ENCODE assay signal across 11 cellular contexts in the genomic region with DNA sequence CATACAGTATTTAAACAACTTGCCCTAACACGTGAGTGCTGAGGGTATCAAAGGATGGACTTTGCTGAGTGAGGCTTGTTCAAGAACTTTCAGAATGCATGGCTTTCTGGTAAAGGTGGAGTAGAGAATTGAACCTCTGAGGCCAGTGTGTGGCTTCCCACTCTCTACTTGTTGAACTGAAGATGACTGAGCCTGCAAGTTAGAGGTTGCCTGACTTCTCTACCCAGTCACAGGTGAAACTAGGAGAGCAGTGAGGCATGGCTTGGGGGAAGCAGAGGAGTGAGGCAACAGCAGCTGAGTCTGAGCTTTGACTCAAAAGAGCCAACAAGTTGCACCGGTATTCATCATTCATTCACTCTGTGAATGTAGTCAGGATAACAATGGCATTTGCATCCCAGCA.
DNase-seq lines count a peak whose midpoint lies in the region; ATAC-seq, FAIRE-seq and TF ChIP-seq lines count a peak whose summit lies in the region.
"Had no signal": no experiment of that assay in that cellular context is flagged by ENCODE, and none has a peak within 500 bp of the region (broad histone marks: within the 10 kb centered on the region; RNA-seq: fewer than 3 reads in every experiment).

No MANE protein-coding gene starts in this region.

- H3K9me1 ChIP-seq in keratinocyte (ENCODE audit: control insufficient read depth, extremely low read depth, insufficient read depth, low read length), result no peaks in the 10 kb centered on the region

- peak; percentile 88 for FAIRE-seq in keratinocyte (lab: Jason Lieb, UNC)
- FAIRE-seq: A204.1 had no signal

- peak; percentile 42 for DNase-seq in activated CD4-positive, alpha-beta T cell treated with anti-CD3 and anti-CD28 coated beads for 48 hours
- DNase-seq in activated CD4-positive, alpha-beta T cell treated with anti-CD3 and anti-CD28 coated beads, Interleukin-2, amount 10 ng/mL, durations not matched to agents 7 days and 5 days, result no peak
- no peak for DNase-seq in keratinocyte (ENCODE audit: low read depth, low spot score)
- no peak for DNase-seq in mesenchymal stem cell
- no peak for DNase-seq in foreskin melanocyte
- DNase-seq in immature natural killer cell, result no peak
- DNase-seq: effector memory CD8-positive, alpha-beta T cell; GOT3 had no signal

- H3K27me3 Mint-ChIP-seq in activated CD4-positive, alpha-beta T cell treated with anti-CD3 and anti-CD28 coated beads, Interleukin-2, amount 10 ng/mL, durations not matched to agents 7 days and 5 days, result peaks cover 2% of the 10 kb centered on the region
- peaks cover 2 to 4% (median 4%) of the 10 kb centered on the region in 3 donors for H3K27me3 Mint-ChIP-seq in immature natural killer cell (ENCODE audit: low read depth in 3 of 3)

- no peaks in the 10 kb centered on the region for H3K79me1 ChIP-seq in mesenchymal stem cell (replicated peaks; ENCODE audit: low read length, poor library complexity, severe bottlenecking)

- H3K4me3 ChIP-seq in keratinocyte (ENCODE audit: control insufficient read depth in 2 of 3, extremely low read depth in 1 of 3, insufficient read depth in 2 of 3, low read depth in 1 of 3, low read length in 3 of 3), result no peak overlapping the region
- H3K4me3 ChIP-seq in mesenchymal stem cell (ENCODE audit: insufficient read depth in 1 of 2, low read depth in 1 of 2, low read length in 2 of 2), result no peak overlapping the region

- H3K9me3 ChIP-seq in keratinocyte (ENCODE audit: control insufficient read depth, low read depth, low read length), result no peaks in the 10 kb centered on the region
- no peaks in the 10 kb centered on the region for H3K9me3 ChIP-seq in mesenchymal stem cell (ENCODE audit: control insufficient read depth, low read length)

- no peak overlapping the region for H2BK12ac ChIP-seq in mesenchymal stem cell (ENCODE audit: low read length in 2 of 2)

- H3K4me3 Mint-ChIP-seq in activated CD4-positive, alpha-beta T cell treated with anti-CD3 and anti-CD28 coated beads, Interleukin-2, amount 10 ng/mL, durations not matched to agents 7 days and 5 days, result no peak overlapping the region
- no peak overlapping the region for H3K4me3 Mint-ChIP-seq in immature natural killer cell
- H3K4me3 Mint-ChIP-seq: effector memory CD8-positive, alpha-beta T cell had no signal

- no peak overlapping the region for H3K14ac ChIP-seq in mesenchymal stem cell (ENCODE audit: low read length in 2 of 2)

- no peak overlapping the region for H2BK15ac ChIP-seq in mesenchymal stem cell (ENCODE audit: low read depth, poor library complexity, severe bottlenecking)

- H3K4ac ChIP-seq in mesenchymal stem cell (ENCODE audit: low read depth in 1 of 2, low read length in 2 of 2), result no peak overlapping the region

- no peaks in the 10 kb centered on the region for H3K27me3 ChIP-seq in keratinocyte (ENCODE audit: control insufficient read depth, extremely low read depth, insufficient read depth, low read length)
- no peaks in the 10 kb centered on the region for H3K27me3 ChIP-seq in mesenchymal stem cell (ENCODE audit: control insufficient read depth in 1 of 2, insufficient read depth in 1 of 2, low read length in 2 of 2)

- H3K4me1 Mint-ChIP-seq in activated CD4-positive, alpha-beta T cell treated with anti-CD3 and anti-CD28 coated beads, Interleukin-2, amount 10 ng/mL, durations not matched to agents 7 days and 5 days, result no peaks in the 10 kb centered on the region
- no peaks in the 10 kb centered on the region for H3K4me1 Mint-ChIP-seq in immature natural killer cell

- no peak overlapping the region for H2BK120ac ChIP-seq in mesenchymal stem cell (ENCODE audit: low read depth, low read length)

- POLR2A ChIA-PET in activated CD4-positive, alpha-beta T cell treated with anti-CD3 and anti-CD28 coated beads, Interleukin-2, amount 10 ng/mL, durations not matched to agents 7 days and 5 days (lab: Charles Lee), result no interaction called here

- H3K4me2 ChIP-seq in keratinocyte (ENCODE audit: control insufficient read depth, extremely low read depth, insufficient read depth, low read depth, low read length) (no peak overlapping the region), mesenchymal stem cell (ENCODE audit: low read length, poor library complexity, severe bottlenecking) (no peak overlapping the region)

- no peak overlapping the region for H2AK5ac ChIP-seq in mesenchymal stem cell (ENCODE audit: low read length, severe bottlenecking)

- 50% methylated on average over 2 of the region's 2 CpGs for WGBS in mesenchymal stem cell

- H4K91ac ChIP-seq in mesenchymal stem cell (ENCODE audit: low read length), result no peak overlapping the region

- CTCF ChIA-PET in activated CD4-positive, alpha-beta T cell treated with anti-CD3 and anti-CD28 coated beads, Interleukin-2, amount 10 ng/mL, durations not matched to agents 7 days and 5 days (lab: Charles Lee), result no interaction called here

- ATAC-seq in GM21381 (IDR thresholded peaks at IDR 0.05; ENCODE audit: unreplicated experiment), result peak; percentile 99
- ATAC-seq in HG03135 (IDR thresholded peaks at IDR 0.05; ENCODE audit: unreplicated experiment), result peak; percentile 100
- ATAC-seq: effector memory CD8-positive, alpha-beta T cell had no signal

- H3K36me3 ChIP-seq in keratinocyte (ENCODE audit: control insufficient read depth in 2 of 2, extremely low read depth in 1 of 2, insufficient read depth in 2 of 2, low read length in 2 of 2) (no peaks in the 10 kb centered on the region), mesenchymal stem cell (ENCODE audit: control insufficient read depth in 1 of 2, insufficient read depth in 2 of 2, low read depth in 1 of 2, low read length in 2 of 2) (no peaks in the 10 kb centered on the region)

- H2BK5ac ChIP-seq in mesenchymal stem cell (ENCODE audit: low read depth, low read length, poor library complexity, severe bottlenecking), result no peak overlapping the region

- no peak overlapping the region for H3K27ac ChIP-seq in keratinocyte (ENCODE audit: control insufficient read depth, insufficient read depth, low read length)
- no peak overlapping the region for H3K27ac ChIP-seq in mesenchymal stem cell (ENCODE audit: low read length, poor library complexity, severe bottlenecking)

- H4K8ac ChIP-seq in mesenchymal stem cell (ENCODE audit: low read length), result no peak overlapping the region

- H3K36me3 Mint-ChIP-seq in activated CD4-positive, alpha-beta T cell treated with anti-CD3 and anti-CD28 coated beads, Interleukin-2, amount 10 ng/mL, durations not matched to agents 7 days and 5 days (ENCODE audit: low read depth), result no peaks in the 10 kb centered on the region
- H3K36me3 Mint-ChIP-seq in immature natural killer cell, result no peaks in the 10 kb centered on the region

- no peak overlapping the region for H3K23ac ChIP-seq in mesenchymal stem cell (ENCODE audit: low read length in 2 of 2)

- H3K9me3 Mint-ChIP-seq in activated CD4-positive, alpha-beta T cell treated with anti-CD3 and anti-CD28 coated beads, Interleukin-2, amount 10 ng/mL, durations not matched to agents 7 days and 5 days, result no peaks in the 10 kb centered on the region
- no peaks in the 10 kb centered on the region for H3K9me3 Mint-ChIP-seq in immature natural killer cell
- H3K9me3 Mint-ChIP-seq: effector memory CD8-positive, alpha-beta T cell had no signal

- H2AFZ ChIP-seq in keratinocyte (ENCODE audit: control insufficient read depth, low read length) (peak overlapping the region; percentile 9), mesenchymal stem cell (ENCODE audit: low read depth, low read length) (no peak overlapping the region)

- no peak for TF ChIP-seq CTCF in keratinocyte (optimal IDR thresholded peaks at IDR 0.05 in 1 of 3, IDR thresholded peaks at IDR 0.05 in 1 of 3, conservative IDR thresholded peaks at IDR 0.05 in 1 of 3; ENCODE audit: extremely low read depth in 1 of 3, insufficient read depth in 2 of 3, low read length in 3 of 3)

- no peak overlapping the region for H3K9ac ChIP-seq in keratinocyte (ENCODE audit: control insufficient read depth, extremely low read depth, insufficient read depth, low read length)
- no peak overlapping the region for H3K9ac ChIP-seq in mesenchymal stem cell (ENCODE audit: low read length)

- no peaks in the 10 kb centered on the region for H3K79me2 ChIP-seq in keratinocyte (ENCODE audit: control insufficient read depth, insufficient read depth, low read length)

- H3K18ac ChIP-seq in mesenchymal stem cell (ENCODE audit: low read depth in 1 of 2, low read length in 2 of 2), result no peak overlapping the region

- H3K4me1 ChIP-seq in keratinocyte (ENCODE audit: control insufficient read depth, extremely low read depth, insufficient read depth, low read length) (peaks cover 27% of the 10 kb centered on the region), mesenchymal stem cell (ENCODE audit: control insufficient read depth, insufficient read depth, low read depth, low read length) (no peaks in the 10 kb centered on the region)

- dilution Hi-C loops in keratinocyte (cut with MboI; ENCODE audit: extremely low pct_ligation_motif_present, low sequenced_read_pairs), result no loop called here

- H4K20me1 ChIP-seq in keratinocyte (ENCODE audit: control insufficient read depth, extremely low read depth, insufficient read depth, low read length), result no peaks in the 10 kb centered on the region

- H3K27ac Mint-ChIP-seq in activated CD4-positive, alpha-beta T cell treated with anti-CD3 and anti-CD28 coated beads, Interleukin-2, amount 10 ng/mL, durations not matched to agents 7 days and 5 days, result no peak overlapping the region
- H3K27ac Mint-ChIP-seq in immature natural killer cell, result no peak overlapping the region
- H3K27ac Mint-ChIP-seq: effector memory CD8-positive, alpha-beta T cell had no signal
